In genomic region chr6:123655520-123656306, GRCh38 we compare ENCODE assay signal across 9 cellular contexts. TPM values are rescaled to one million over a fixed set of nuclear protein-coding genes. Genes with fewer than 3 reads are reported as not detected.
DNase-seq lines count a peak whose midpoint lies in the region; ATAC-seq and TF ChIP-seq lines count a peak whose summit lies in the region.
"Had no signal": no experiment of that assay in that cellular context is flagged by ENCODE, and none has a peak within 500 bp of the region (broad histone marks: within the 10 kb centered on the region; RNA-seq: fewer than 3 reads in every experiment).

No MANE protein-coding gene starts in this region.

- 17 to 42% (median 29%) methylated on average over 3 of the region's 3 CpGs for WGBS in spleen, 5 donors

- no peaks in the 10 kb centered on the region for H3K4me1 ChIP-seq in spleen

- TF ChIP-seq CTCF in spleen (IDR thresholded peaks at IDR 0.05 in 8 of 11, conservative IDR thresholded peaks at IDR 0.05 in 3 of 11): no peak

- no peaks in the 10 kb centered on the region for H3K36me3 ChIP-seq in spleen

- H3K27ac ChIP-seq in spleen: no peak overlapping the region

- DNase-seq in NOMO-1 (lab: John Stamatoyannopoulos, UW; ENCODE audit: unreplicated experiment in 2 of 2): peak; percentile 6 to 74
- DNase-seq in kidney tubule cell (ENCODE audit: low spot score): peak; percentile 25
- DNase-seq in DMS79 treated with DMSO at 0.1 percent for 48 hours (lab: John Stamatoyannopoulos, UW): no peak
- DNase-seq in NCI-H2227 treated with DMSO at 0.1 percent for 48 hours (lab: John Stamatoyannopoulos, UW): no peak
- no peak for DNase-seq in spleen
- DNase-seq in DMS79 (lab: John Stamatoyannopoulos, UW): no peak

- H3K9me3 ChIP-seq in spleen: no peaks in the 10 kb centered on the region

- H3K27me3 ChIP-seq in spleen (replicated peaks in 1 of 7): no peaks in the 10 kb centered on the region

- intact Hi-C loops in spleen (cut with DNase I; ENCODE audit: low total_unique reads): no loop called here

- ATAC-seq in GM18858 (IDR thresholded peaks at IDR 0.05; ENCODE audit: unreplicated experiment) (peak; percentile 90), HG02571 (IDR thresholded peaks at IDR 0.05; ENCODE audit: unreplicated experiment) (peak; percentile 78)

- peak overlapping the region in 2 of 8 donors; percentile 16 to 38 for H3K4me3 ChIP-seq in spleen
- H3K4me3 ChIP-seq: lung had no signal

- no peak for TF ChIP-seq POLR2A in spleen (IDR thresholded peaks at IDR 0.05)

RNA-seq across cellular contexts. Expression of gene TRDN, which starts 19.0 kb away (rescaled TPM):
- total RNA-seq in spleen: not detected
- polyA plus RNA-seq in spleen: under 1 TPM; 0.03 to 0.20 (median 0.10) TPM

Comparison
In these comparisons a context has a peak if more than half of its experiments do, and no peak if none do; other contexts are left out.
1. DNase-seq: peak in NOMO-1 (2 of 2) and kidney tubule cell (single experiment); none in DMS79 treated with DMSO at 0.1 percent for 48 hours (single experiment), NCI-H2227 treated with DMSO at 0.1 percent for 48 hours (single experiment), spleen (single experiment) and DMS79 (single experiment).